9 cellular contexts compared by ENCODE assay signal in genomic region chr9:127954831-127955293, GRCh38. TPM values are rescaled to one million over a fixed set of nuclear protein-coding genes. Genes with fewer than 3 reads are reported as not detected.
A peak's percentile ranks its signal among the peaks of the same experiment; 100 is the strongest.
DNase-seq lines count a peak whose midpoint lies in the region; ATAC-seq, FAIRE-seq and TF ChIP-seq lines count a peak whose summit lies in the region.
"Had no signal": no experiment of that assay in that cellular context is flagged by ENCODE, and none has a peak within 500 bp of the region (broad histone marks: within the 10 kb centered on the region; RNA-seq: fewer than 3 reads in every experiment).

No MANE protein-coding gene starts in this region.

- H3K27me3 Mint-ChIP-seq in activated CD4-positive, alpha-beta T cell treated with anti-CD3 and anti-CD28 coated beads for 36 hours: no peaks in the 10 kb centered on the region

- H3K4me3 Mint-ChIP-seq in activated CD4-positive, alpha-beta T cell treated with anti-CD3 and anti-CD28 coated beads for 36 hours: peak overlapping the region; percentile 51

- H3K27ac ChIP-seq in angular gyrus (ENCODE audit: low read depth, low read length) (peak overlapping the region; percentile 79), right lobe of liver (peak overlapping the region in 2 of 3 donors; percentile 10 to 68), temporal lobe (ENCODE audit: low read depth, low read length) (peak overlapping the region; percentile 99)

- H3K27me3 ChIP-seq in right lobe of liver: no peaks in the 10 kb centered on the region

- peak overlapping the region; percentile 87 for H3K27ac Mint-ChIP-seq in activated CD4-positive, alpha-beta T cell treated with anti-CD3 and anti-CD28 coated beads for 36 hours

- no peak for FAIRE-seq in RCC 7860 (lab: Jason Lieb, UNC)

- peaks cover 0 to 51% (median 16%) of the 10 kb centered on the region in 4 donors for H3K4me1 ChIP-seq in right lobe of liver

- ATAC-seq in activated CD4-positive, alpha-beta T cell treated with anti-CD3 and anti-CD28 coated beads for 36 hours: no peak
- ATAC-seq in right lobe of liver: peak in 1 of 4 donors; percentile 0

- H3K9me3 Mint-ChIP-seq in activated CD4-positive, alpha-beta T cell treated with anti-CD3 and anti-CD28 coated beads for 36 hours (ENCODE audit: low read depth): no peaks in the 10 kb centered on the region

- POLR2A ChIA-PET in activated CD4-positive, alpha-beta T cell treated with anti-CD3 and anti-CD28 coated beads for 36 hours (lab: Charles Lee): interaction anchor here (0.7 to 2.0 kb wide), 6 partner anchors 11 to 146 kb away, joined by 3 to 13 read pairs (median 6); no protein-coding TSS in a partner anchor

- peaks cover 89% of the 10 kb centered on the region for H3K4me1 Mint-ChIP-seq in activated CD4-positive, alpha-beta T cell treated with anti-CD3 and anti-CD28 coated beads for 36 hours

- TF ChIP-seq POLR2A in right lobe of liver (IDR thresholded peaks at IDR 0.05): no peak

- no peak overlapping the region for H3K4me3 ChIP-seq in right lobe of liver

- peak; percentile 30 for DNase-seq in activated CD4-positive, alpha-beta T cell treated with anti-CD3 and anti-CD28 coated beads for 36 hours
- no peak for DNase-seq in activated CD4-positive, alpha-beta T cell treated with anti-CD3 and anti-CD28 coated beads for 1 hour
- DNase-seq in right lobe of liver (no peak), RCC 7860 (ENCODE audit: low spot score) (no peak), KBM-7 (no peak), NCI-H187 (lab: John Stamatoyannopoulos, UW) (no peak)
- DNase-seq: glutamatergic neuron had no signal

- H3K36me3 ChIP-seq in right lobe of liver: no peaks in the 10 kb centered on the region

- intact Hi-C loops in activated CD4-positive, alpha-beta T cell treated with anti-CD3 and anti-CD28 coated beads for 36 hours (cut with DNase I, micrococcal nuclease): loop anchor here (1.0 to 5.0 kb wide), 10 partner anchors 8 to 137 kb away; partner anchors contain the start of gene NAIF1 (in 1 of the 2)
- intact Hi-C loops in right lobe of liver (cut with DNase I): no loop called here

- in situ Hi-C loops in KBM-7 (cut with MboI; ENCODE audit: low pct_unique_long_range_greater_than_20kb, low sequenced_read_pairs): no loop called here

- TF ChIP-seq CTCF in right lobe of liver (IDR thresholded peaks at IDR 0.05): no peak

- WGBS in right lobe of liver (ENCODE audit: insufficient coverage, low coverage, low lambda C conversion rate, missing lambda C conversion rate): no CpG with 5 or more reads among the region's 13 CpGs

- H3K36me3 Mint-ChIP-seq in activated CD4-positive, alpha-beta T cell treated with anti-CD3 and anti-CD28 coated beads for 36 hours (ENCODE audit: low read depth): peaks cover 23% of the 10 kb centered on the region

- CTCF ChIA-PET in activated CD4-positive, alpha-beta T cell treated with anti-CD3 and anti-CD28 coated beads for 36 hours (lab: Charles Lee): interaction anchor here (0.7 to 5.9 kb wide), 20 partner anchors 8 to 163 kb away, joined by 3 to 79 read pairs (median 6); partner anchors contain the start of gene PIP5KL1

- no peaks in the 10 kb centered on the region for H3K9me3 ChIP-seq in right lobe of liver

RNA-seq across cellular contexts. Expression of gene DPM2, which starts 17.2 kb away (rescaled TPM):
- total RNA-seq in activated CD4-positive, alpha-beta T cell treated with anti-CD3 and anti-CD28 coated beads for 36 hours: 10 to 100 TPM; 44.1 to 46.6 TPM
- total RNA-seq in right lobe of liver: 10 to 100 TPM; 10.6 to 19.1 (median 13.9) TPM
- 10.1 TPM for total RNA-seq in temporal lobe

RNA-seq across cellular contexts. Expression of gene PIP5KL1, which starts 24.3 kb away (rescaled TPM):
- 1 to 10 TPM; 1.9 to 2.8 TPM for total RNA-seq in activated CD4-positive, alpha-beta T cell treated with anti-CD3 and anti-CD28 coated beads for 36 hours
- total RNA-seq in right lobe of liver (under 1 TPM in 3 of 6 experiments, not detected in 3; 0.58 to 0.81 (median 0.70) TPM), temporal lobe (1.2 TPM)

RNA-seq across cellular contexts. Expression of gene EEIG1, which starts 25.9 kb away (rescaled TPM):
- total RNA-seq in activated CD4-positive, alpha-beta T cell treated with anti-CD3 and anti-CD28 coated beads for 36 hours: 10 to 100 TPM; 56.2 to 58.4 TPM
- 10 to 100 TPM in 5 of 6 experiments, 1 to 10 TPM in 1; 9.7 to 54.1 (median 23.6) TPM for total RNA-seq in right lobe of liver
- total RNA-seq in temporal lobe: 5.2 TPM

RNA-seq across cellular contexts. Expression of gene ST6GALNAC4, which starts 38.0 kb away (rescaled TPM):
- 10 to 100 TPM; 14.9 to 20.7 TPM for total RNA-seq in activated CD4-positive, alpha-beta T cell treated with anti-CD3 and anti-CD28 coated beads for 36 hours
- total RNA-seq in right lobe of liver: 10 to 100 TPM in 3 of 6 experiments, 1 to 10 TPM in 3; 3.2 to 23.8 (median 11.2) TPM
- 7.4 TPM for total RNA-seq in temporal lobe

RNA-seq across cellular contexts. Expression of gene ST6GALNAC6, which starts 55.5 kb away (rescaled TPM):
- total RNA-seq in activated CD4-positive, alpha-beta T cell treated with anti-CD3 and anti-CD28 coated beads for 36 hours: 10 to 100 TPM; 46.3 to 63.3 TPM
- total RNA-seq in right lobe of liver: 10 to 100 TPM; 22.5 to 40.3 (median 29.8) TPM
- total RNA-seq in temporal lobe: 25.6 TPM

Comparison
In these comparisons a context has a peak if more than half of its experiments do, and no peak if none do; other contexts are left out.
1. H3K27ac ChIP-seq: peak in every context shown above with its lines; median percentile 99 in temporal lobe; 79 in angular gyrus; 39 in right lobe of liver.
2. intact Hi-C loops: an anchor here in activated CD4-positive, alpha-beta T cell treated with anti-CD3 and anti-CD28 coated beads for 36 hours (1.0 to 5.0 kb wide); none called in right lobe of liver.